In genomic region chr6:107807186-107807585, GRCh38 we compare ENCODE assay signal across 20 cellular contexts. TPM values are rescaled to one million over a fixed set of nuclear protein-coding genes. Genes with fewer than 3 reads are reported as not detected.
DNase-seq lines count a peak whose midpoint lies in the region; ATAC-seq and TF ChIP-seq lines count a peak whose summit lies in the region.
"Had no signal": no experiment of that assay in that cellular context is flagged by ENCODE, and none has a peak within 500 bp of the region (broad histone marks: within the 10 kb centered on the region; RNA-seq: fewer than 3 reads in every experiment).

No MANE protein-coding gene starts in this region.

- H3K4me3 ChIP-seq in coronary artery (no peak overlapping the region), neural progenitor cell (no peak overlapping the region)
- H3K4me3 ChIP-seq: GM23248 had no signal

- CTCF ChIA-PET in CD4-positive, alpha-beta T cell (lab: Charles Lee) = interaction anchor here (1.1 to 1.5 kb wide), 2 partner anchors 41 to 103 kb away, joined by 3 to 6 read pairs; no protein-coding TSS in a partner anchor

- no peak overlapping the region for H3K9ac ChIP-seq in neural progenitor cell
- H3K9ac ChIP-seq: GM23248 had no signal

- no peaks in the 10 kb centered on the region for H3K27me3 Mint-ChIP-seq in CD4-positive, alpha-beta T cell
- H3K27me3 Mint-ChIP-seq in neural progenitor cell (ENCODE audit: insufficient read depth, low read depth) = peaks cover 4% of the 10 kb centered on the region
- no peaks in the 10 kb centered on the region for H3K27me3 Mint-ChIP-seq in activated T-cell treated with anti-CD3 and anti-CD28 coated beads, Interleukin-2, amount 50 U/mL, for 72 hours (ENCODE audit: low read depth)
- H3K27me3 Mint-ChIP-seq: CD4-positive, alpha-beta memory T cell had no signal

- H3K27ac Mint-ChIP-seq in CD4-positive, alpha-beta T cell = peak overlapping the region; percentile 80
- no peak overlapping the region for H3K27ac Mint-ChIP-seq in neural progenitor cell
- H3K27ac Mint-ChIP-seq in activated T-cell treated with anti-CD3 and anti-CD28 coated beads, Interleukin-2, amount 50 U/mL, for 72 hours = no peak overlapping the region

- no peaks in the 10 kb centered on the region for H3K79me2 ChIP-seq in neural progenitor cell (ENCODE audit: low read depth)

- no peak for ATAC-seq in CD4-positive, alpha-beta T cell (ENCODE audit: poor library complexity)
- no peak for ATAC-seq in HG03457 (IDR thresholded peaks at IDR 0.05; ENCODE audit: unreplicated experiment)
- ATAC-seq in activated T-cell treated with anti-CD3 and anti-CD28 coated beads, Interleukin-2, amount 50 U/mL, for 72 hours (replicated peaks in 1 of 2) = no peak
- ATAC-seq: HepG2, PC-3 had no signal

- peak overlapping the region; percentile 56 for H3K4me2 ChIP-seq in neural progenitor cell

- H3K36me3 ChIP-seq in neural progenitor cell = no peaks in the 10 kb centered on the region
- H3K36me3 ChIP-seq: BE2C had no signal

- H2AFZ ChIP-seq in neural progenitor cell (replicated peaks) = peak overlapping the region; percentile 68
- H2AFZ ChIP-seq: GM23248 had no signal

- H3K9me3 Mint-ChIP-seq in CD4-positive, alpha-beta T cell = no peaks in the 10 kb centered on the region
- peaks cover 3% of the 10 kb centered on the region for H3K9me3 Mint-ChIP-seq in neural progenitor cell
- H3K9me3 Mint-ChIP-seq in activated T-cell treated with anti-CD3 and anti-CD28 coated beads, Interleukin-2, amount 50 U/mL, for 72 hours = no peaks in the 10 kb centered on the region

- H3K4me1 Mint-ChIP-seq in CD4-positive, alpha-beta T cell (ENCODE audit: low read depth) = peaks cover 85% of the 10 kb centered on the region
- H3K4me1 Mint-ChIP-seq in neural progenitor cell = peaks cover 24% of the 10 kb centered on the region
- H3K4me1 Mint-ChIP-seq in activated T-cell treated with anti-CD3 and anti-CD28 coated beads, Interleukin-2, amount 50 U/mL, for 72 hours (ENCODE audit: low read depth) = peaks cover 76% of the 10 kb centered on the region

- DNase-seq in DMS 273 (lab: John Stamatoyannopoulos, UW; ENCODE audit: unreplicated experiment) (peak; percentile 57), DMS 273 treated with DMSO at 0.1 percent for 48 hours (lab: John Stamatoyannopoulos, UW) (no peak), coronary artery (ENCODE audit: low spot score) (peak; percentile 12), neural progenitor cell (ENCODE audit: low spot score) (peak; percentile 33), DMS153 (lab: John Stamatoyannopoulos, UW) (no peak)
- no peak for DNase-seq in CD4-positive, alpha-beta T cell
- no peak for DNase-seq in activated T-cell treated with anti-CD3 and anti-CD28 coated beads, Interleukin-2, amount 50 U/mL, for 72 hours
- DNase-seq: CD4-positive, alpha-beta memory T cell; GF-D8; GM23248; KG1; NCI-H1694 treated with DMSO at 0.1 percent for 48 hours; NCI-H2107; PC-3 had no signal

- no peaks in the 10 kb centered on the region for H4K20me1 ChIP-seq in neural progenitor cell (ENCODE audit: low read depth)

- peaks cover 55% of the 10 kb centered on the region for H3K36me3 Mint-ChIP-seq in CD4-positive, alpha-beta T cell (ENCODE audit: low read depth)
- no peaks in the 10 kb centered on the region for H3K36me3 Mint-ChIP-seq in neural progenitor cell
- peaks cover 0 to 4% of the 10 kb centered on the region in 2 donors for H3K36me3 Mint-ChIP-seq in activated T-cell treated with anti-CD3 and anti-CD28 coated beads, Interleukin-2, amount 50 U/mL, for 72 hours (ENCODE audit: insufficient read depth in 2 of 2)

- H3F3A ChIP-seq in neural progenitor cell (ENCODE audit: low read depth) = peaks cover 15% of the 10 kb centered on the region

- H3K4me1 ChIP-seq in neural progenitor cell = peaks cover 20% of the 10 kb centered on the region
- H3K4me1 ChIP-seq: BE2C had no signal

- no peak for TF ChIP-seq CTCF in CD4-positive, alpha-beta T cell (IDR thresholded peaks at IDR 0.05)
- TF ChIP-seq CTCF in coronary artery (IDR thresholded peaks at IDR 0.05) (no peak), neural progenitor cell (IDR thresholded peaks at IDR 0.05) (no peak)

- no peaks in the 10 kb centered on the region for H3K9me3 ChIP-seq in CD4-positive, alpha-beta T cell (ENCODE audit: control insufficient read depth, low read length)
- no peaks in the 10 kb centered on the region for H3K9me3 ChIP-seq in neural progenitor cell (ENCODE audit: low read depth)
- H3K9me3 ChIP-seq: BE2C had no signal

- H3K27me3 ChIP-seq in CD4-positive, alpha-beta T cell (ENCODE audit: control insufficient read depth, insufficient read depth, low read length) = no peaks in the 10 kb centered on the region
- no peaks in the 10 kb centered on the region for H3K27me3 ChIP-seq in neural progenitor cell
- H3K27me3 ChIP-seq: BE2C had no signal

- intact Hi-C loops in CD4-positive, alpha-beta T cell (cut with DNase I, micrococcal nuclease) = no loop called here

- POLR2A ChIA-PET in CD4-positive, alpha-beta T cell (lab: Charles Lee) = interaction anchor here (0.8 to 3.4 kb wide), 5 partner anchors 12 to 91 kb away, joined by 3 to 31 read pairs (median 3); no protein-coding TSS in a partner anchor

- no peak overlapping the region for H3K4me3 Mint-ChIP-seq in CD4-positive, alpha-beta T cell
- H3K4me3 Mint-ChIP-seq in neural progenitor cell = no peak overlapping the region
- no peak overlapping the region for H3K4me3 Mint-ChIP-seq in activated T-cell treated with anti-CD3 and anti-CD28 coated beads, Interleukin-2, amount 50 U/mL, for 72 hours

- H3K27ac ChIP-seq in CD4-positive, alpha-beta T cell (ENCODE audit: low read depth, low read length) = no peak overlapping the region
- H3K27ac ChIP-seq in coronary artery (no peak overlapping the region), neural progenitor cell (no peak overlapping the region)
- H3K27ac ChIP-seq: 22Rv1, GM23248, RWPE1 had no signal

RNA-seq across cellular contexts. Expression of gene SCML4, which starts 16.9 kb away (rescaled TPM):
- total RNA-seq in CD4-positive, alpha-beta T cell = 10 to 100 TPM; 44.1 to 47.8 TPM
- not detected in 2 replicates for total RNA-seq in neural progenitor cell (ENCODE audit: low replicate concordance)
- 10 to 100 TPM in 1 of 2 donors, 1 to 10 TPM in 1; 9.7 to 13.9 TPM for total RNA-seq in activated T-cell treated with anti-CD3 and anti-CD28 coated beads, Interleukin-2, amount 50 U/mL, for 72 hours
- total RNA-seq: Daoy, GM23248, HepG2, PC-3 had no signal

Comparison
In these comparisons a context has a peak if more than half of its experiments do, and no peak if none do; other contexts are left out.
1. DNase-seq: peak in DMS 273 (single experiment), coronary artery (single experiment) and neural progenitor cell (single experiment); none in DMS 273 treated with DMSO at 0.1 percent for 48 hours (single experiment), CD4-positive, alpha-beta T cell (0 of 10), DMS153 (single experiment) and activated T-cell treated with anti-CD3 and anti-CD28 coated beads, Interleukin-2, amount 50 U/mL, for 72 hours (0 of 2).
2. RNA of gene SCML4, which starts 16.9 kb away (total RNA-seq): 44.1 to 47.8 TPM in CD4-positive, alpha-beta T cell and 9.7 to 13.9 TPM in activated T-cell treated with anti-CD3 and anti-CD28 coated beads, Interleukin-2, amount 50 U/mL, for 72 hours; not detected in neural progenitor cell; every median in the first group is over 10 times any median in the second.